8 cellular contexts compared by ENCODE assay signal in the genomic region with DNA sequence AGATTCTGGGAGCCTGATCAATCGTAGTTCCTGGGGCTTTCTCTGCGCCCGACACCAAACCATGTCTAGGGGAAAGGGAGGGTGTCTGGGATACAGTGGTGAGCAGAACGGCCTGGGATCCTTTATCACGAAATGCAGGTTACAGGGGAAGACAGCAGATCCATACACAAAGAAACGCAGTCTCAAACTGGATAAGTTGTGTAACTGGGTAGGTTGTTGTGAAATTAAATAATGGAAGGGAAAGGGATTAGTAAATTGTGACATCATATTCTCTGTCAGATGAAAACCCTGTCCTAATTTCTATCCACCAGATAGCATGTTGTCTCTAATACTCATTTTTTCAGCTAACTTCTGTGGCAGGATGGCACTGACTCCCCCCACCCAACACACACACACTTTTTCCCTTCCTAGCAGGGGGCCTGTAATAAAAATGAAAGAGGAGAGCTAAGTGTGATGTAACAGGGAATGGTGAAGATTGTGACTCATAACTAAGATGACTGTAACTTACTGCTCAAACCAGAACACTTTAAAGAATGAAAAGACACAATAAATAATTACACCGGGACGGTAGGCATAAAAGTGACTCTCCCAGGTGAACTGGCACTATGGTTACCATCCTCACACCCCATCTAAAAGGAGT. TPM values are rescaled to one million over a fixed set of nuclear protein-coding genes. Genes with fewer than 3 reads are reported as not detected.
DNase-seq lines count a peak whose midpoint lies in the region; ATAC-seq and TF ChIP-seq lines count a peak whose summit lies in the region.

No MANE protein-coding gene starts in this region.

- H3K4me2 ChIP-seq in GM23338, result peak overlapping the region; percentile 95
- H3K4me2 ChIP-seq in PC-3 (ENCODE audit: low read length), result peak overlapping the region; percentile 98

- H3F3A ChIP-seq in GM23338 (replicated peaks; ENCODE audit: low read depth) (peaks cover 8% of the 10 kb centered on the region), PC-3 (ENCODE audit: low read length, unreplicated experiment) (peaks cover 7% of the 10 kb centered on the region)

- DNase-seq in GM23338 (ENCODE audit: low spot score) (no peak), PC-3 (peak; percentile 59), breast epithelium (ENCODE audit: low spot score in 2 of 2) (no peak), type B pancreatic cell (ENCODE audit: extremely low spot score, unreplicated experiment) (no peak)

- peaks cover 25% of the 10 kb centered on the region for H3K4me1 ChIP-seq in GM23338 (ENCODE audit: insufficient read depth)
- peaks cover 20% of the 10 kb centered on the region for H3K4me1 ChIP-seq in PC-3 (ENCODE audit: insufficient read depth, low read length)
- H3K4me1 ChIP-seq in breast epithelium, result peaks cover 0 to 4% of the 10 kb centered on the region in 2 donors
- peaks cover 15 to 17% of the 10 kb centered on the region in 2 donors for H3K4me1 ChIP-seq in mucosa of rectum (ENCODE audit: control insufficient read depth in 2 of 2, insufficient read depth in 2 of 2, low read length in 2 of 2)

- H3K27me3 ChIP-seq in GM23338 (ENCODE audit: insufficient read depth), result no peaks in the 10 kb centered on the region
- H3K27me3 ChIP-seq in PC-3 (ENCODE audit: low read length), result no peaks in the 10 kb centered on the region
- H3K27me3 ChIP-seq in breast epithelium, result no peaks in the 10 kb centered on the region
- H3K27me3 ChIP-seq in mucosa of rectum (ENCODE audit: control insufficient read depth in 2 of 2, insufficient read depth in 2 of 2, low read length in 2 of 2), result no peaks in the 10 kb centered on the region

- H3K27me3 Mint-ChIP-seq in GM23338 (ENCODE audit: insufficient read depth, low read depth, poor library complexity) (peaks cover 3% of the 10 kb centered on the region), type B pancreatic cell (no peaks in the 10 kb centered on the region)

- peak overlapping the region; percentile 81; the same call in 1 of the 2 replicates for H3K27ac ChIP-seq in GM23338 (ENCODE audit: low read depth)
- peak overlapping the region; percentile 65 for H3K27ac ChIP-seq in PC-3 (ENCODE audit: low read length)
- H3K27ac ChIP-seq in breast epithelium, result peak overlapping the region; percentile 95 to 97
- peak overlapping the region; percentile 87 to 89 for H3K27ac ChIP-seq in mucosa of rectum (ENCODE audit: low read depth in 2 of 2, low read length in 2 of 2)

- H3K9me2 ChIP-seq in GM23338 (ENCODE audit: insufficient read depth) (no peaks in the 10 kb centered on the region), PC-3 (replicated peaks; ENCODE audit: low read length) (no peaks in the 10 kb centered on the region)

- ATAC-seq in GM23338 (no peak), PC-3 (peak; percentile 23), HG03097 (IDR thresholded peaks at IDR 0.05; ENCODE audit: low FRiP score, unreplicated experiment) (no peak), HG03469 (IDR thresholded peaks at IDR 0.05; ENCODE audit: unreplicated experiment) (no peak), HG03025 (IDR thresholded peaks at IDR 0.05; ENCODE audit: low FRiP score, unreplicated experiment) (no peak)

- intact Hi-C loops in PC-3 (cut with micrococcal nuclease) (loop anchor here (2.0 to 5.0 kb wide), 2 partner anchors 53 to 221 kb away; a partner anchor contains a TSS), breast epithelium (cut with DNase I; ENCODE audit: low total_unique reads) (no loop called here)

- H4K20me1 ChIP-seq in GM23338 (replicated peaks; ENCODE audit: insufficient read depth), result peaks cover 14% of the 10 kb centered on the region; the same call in 1 of the 2 replicates
- peaks cover 6% of the 10 kb centered on the region; the same call in 1 of the 2 replicates for H4K20me1 ChIP-seq in PC-3 (ENCODE audit: low read length)

- TF ChIP-seq CTCF in GM23338 (conservative IDR thresholded peaks at IDR 0.05; ENCODE audit: low read depth in 2 of 2), result no peak
- no peak for TF ChIP-seq CTCF in PC-3 (conservative IDR thresholded peaks at IDR 0.05; ENCODE audit: low read depth, low read length)
- no peak for TF ChIP-seq CTCF in breast epithelium (IDR thresholded peaks at IDR 0.05)
- TF ChIP-seq CTCF in type B pancreatic cell (conservative IDR thresholded peaks at IDR 0.05), result no peak

- H3K9ac ChIP-seq in PC-3 (ENCODE audit: low read length), result peak overlapping the region; percentile 92
- peak overlapping the region; percentile 60 to 91 for H3K9ac ChIP-seq in mucosa of rectum (ENCODE audit: low read depth in 1 of 2, low read length in 2 of 2)

- H3K4me3 Mint-ChIP-seq in GM23338 (peak overlapping the region; percentile 85), type B pancreatic cell (peak overlapping the region; percentile 93)

- H3K4me3 ChIP-seq in GM23338 (peak overlapping the region; percentile 87), PC-3 (ENCODE audit: low read length) (peak overlapping the region; percentile 97), breast epithelium (peak overlapping the region; percentile 68 to 82 (median 79)), mucosa of rectum (ENCODE audit: low read length in 2 of 2) (peak overlapping the region; percentile 83 to 92)

- H2AFZ ChIP-seq in GM23338 (peak overlapping the region; percentile 90), PC-3 (ENCODE audit: low read length) (peak overlapping the region; percentile 97)

- no peak for TF ChIP-seq POLR2A in breast epithelium (IDR thresholded peaks at IDR 0.05)

- CTCF ChIA-PET in PC-3 (lab: Charles Lee), result interaction anchor here (0.6 kb wide), 1 partner anchor 122 kb away, joined by 8 read pairs; no protein-coding TSS in a partner anchor

- H3K27ac Mint-ChIP-seq in GM23338, result peak overlapping the region; percentile 98
- peak overlapping the region; percentile 93 for H3K27ac Mint-ChIP-seq in type B pancreatic cell

- H3K9me3 Mint-ChIP-seq in GM23338 (peaks cover 3% of the 10 kb centered on the region; the same call in 1 of the 3 replicates), type B pancreatic cell (no peaks in the 10 kb centered on the region)

- peaks cover 5% of the 10 kb centered on the region; the same call in 2 of the 3 replicates for H3K36me3 Mint-ChIP-seq in GM23338 (ENCODE audit: low read depth)
- peaks cover 12% of the 10 kb centered on the region for H3K36me3 Mint-ChIP-seq in type B pancreatic cell

- BruUV-seq in PC-3 (replicated peaks; lab: Mats Ljungman, UMichigan), result TSS peak; percentile 90

- H3K9me3 ChIP-seq in PC-3 (ENCODE audit: low read length) (no peaks in the 10 kb centered on the region), breast epithelium (no peaks in the 10 kb centered on the region), mucosa of rectum (ENCODE audit: control insufficient read depth in 2 of 2, low read length in 2 of 2) (no peaks in the 10 kb centered on the region)

- H3K36me3 ChIP-seq in GM23338 (ENCODE audit: insufficient read depth) (no peaks in the 10 kb centered on the region), PC-3 (ENCODE audit: low read depth, low read length) (no peaks in the 10 kb centered on the region), breast epithelium (no peaks in the 10 kb centered on the region), mucosa of rectum (ENCODE audit: control insufficient read depth in 2 of 2, insufficient read depth in 2 of 2, low read length in 2 of 2) (peaks cover 0 to 2% of the 10 kb centered on the region in 2 donors)

- POLR2A ChIA-PET in PC-3 (lab: Charles Lee; ENCODE audit: unreplicated experiment), result interaction anchor here (0.6 kb wide), 1 partner anchor 527 kb away, joined by 8 read pairs; no protein-coding TSS in a partner anchor

- H3K4me1 Mint-ChIP-seq in GM23338 (peaks cover 24% of the 10 kb centered on the region), type B pancreatic cell (ENCODE audit: unreplicated experiment) (peaks cover 24% of the 10 kb centered on the region)

- peaks cover 38% of the 10 kb centered on the region for H3K79me2 ChIP-seq in GM23338 (replicated peaks; ENCODE audit: insufficient read depth)
- peaks cover 42% of the 10 kb centered on the region for H3K79me2 ChIP-seq in PC-3 (ENCODE audit: low read length)

TF ChIP-seq in GM23338, 12 proteins besides CTCF, POLR2A, EP300 and RAD21 (continues in another document):
- TF ChIP-seq ZNF331 (CRISPR knock-in tag; IDR thresholded peaks at IDR 0.05; ENCODE audit: low read depth), result no peak
- no peak for TF ChIP-seq JUNB (IDR thresholded peaks at IDR 0.05; ENCODE audit: unreplicated experiment)
- TF ChIP-seq, protein P1, sequence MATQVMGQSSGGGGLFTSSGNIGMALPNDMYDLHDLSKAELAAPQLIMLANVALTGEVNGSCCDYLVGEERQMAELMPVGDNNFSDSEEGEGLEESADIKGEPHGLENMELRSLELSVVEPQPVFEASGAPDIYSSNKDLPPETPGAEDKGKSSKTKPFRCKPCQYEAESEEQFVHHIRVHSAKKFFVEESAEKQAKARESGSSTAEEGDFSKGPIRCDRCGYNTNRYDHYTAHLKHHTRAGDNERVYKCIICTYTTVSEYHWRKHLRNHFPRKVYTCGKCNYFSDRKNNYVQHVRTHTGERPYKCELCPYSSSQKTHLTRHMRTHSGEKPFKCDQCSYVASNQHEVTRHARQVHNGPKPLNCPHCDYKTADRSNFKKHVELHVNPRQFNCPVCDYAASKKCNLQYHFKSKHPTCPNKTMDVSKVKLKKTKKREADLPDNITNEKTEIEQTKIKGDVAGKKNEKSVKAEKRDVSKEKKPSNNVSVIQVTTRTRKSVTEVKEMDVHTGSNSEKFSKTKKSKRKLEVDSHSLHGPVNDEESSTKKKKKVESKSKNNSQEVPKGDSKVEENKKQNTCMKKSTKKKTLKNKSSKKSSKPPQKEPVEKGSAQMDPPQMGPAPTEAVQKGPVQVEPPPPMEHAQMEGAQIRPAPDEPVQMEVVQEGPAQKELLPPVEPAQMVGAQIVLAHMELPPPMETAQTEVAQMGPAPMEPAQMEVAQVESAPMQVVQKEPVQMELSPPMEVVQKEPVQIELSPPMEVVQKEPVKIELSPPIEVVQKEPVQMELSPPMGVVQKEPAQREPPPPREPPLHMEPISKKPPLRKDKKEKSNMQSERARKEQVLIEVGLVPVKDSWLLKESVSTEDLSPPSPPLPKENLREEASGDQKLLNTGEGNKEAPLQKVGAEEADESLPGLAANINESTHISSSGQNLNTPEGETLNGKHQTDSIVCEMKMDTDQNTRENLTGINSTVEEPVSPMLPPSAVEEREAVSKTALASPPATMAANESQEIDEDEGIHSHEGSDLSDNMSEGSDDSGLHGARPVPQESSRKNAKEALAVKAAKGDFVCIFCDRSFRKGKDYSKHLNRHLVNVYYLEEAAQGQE (IDR thresholded peaks at IDR 0.05; ENCODE audit: unreplicated experiment), result no peak

RNA-seq across cellular contexts. Expression of a gene that starts 0.8 kb away (rescaled TPM):
- 74.1 and 89.5 TPM in 2 replicates for total RNA-seq in GM23338 (2014; rRNA removed; shearing (Covaris generic))
- polyA plus RNA-seq in GM23338 (2016; fragmentation: Nextera tagmentation; extraction: Ambion mirVana), result 47.5 and 48.8 TPM in 2 replicates
- total RNA-seq in PC-3 (2014; rRNA removed) (46.9 and 52.6 TPM in 2 replicates), breast epithelium (10 to 100 TPM; 62.6 to 71.7 (median 69.5) TPM), type B pancreatic cell (ENCODE audit: low replicate concordance) (102 TPM in 2 replicates)

RNA-seq across cellular contexts. Expression of a gene that starts 53.8 kb away (rescaled TPM):
- total RNA-seq in GM23338 (2014; rRNA removed; shearing (Covaris generic)), result 20.7 and 25.3 TPM in 2 replicates
- polyA plus RNA-seq in GM23338 (2016; fragmentation: Nextera tagmentation; extraction: Ambion mirVana), result 13.9 and 14.2 TPM in 2 replicates
- 22.2 and 28.5 TPM in 2 replicates for total RNA-seq in PC-3 (2014; rRNA removed)
- 10 to 100 TPM; 19.3 to 25.8 (median 22.4) TPM for total RNA-seq in breast epithelium
- 27.3 and 33.1 TPM in 2 replicates for total RNA-seq in type B pancreatic cell (ENCODE audit: low replicate concordance)
